In genomic region chr9:19649672-19650071, GRCh38 we compare ENCODE assay signal across 17 cellular contexts.
"Had no signal": no experiment of that assay in that cellular context is flagged by ENCODE, and none has a peak within 500 bp of the region (broad histone marks: within the 10 kb centered on the region; RNA-seq: fewer than 3 reads in every experiment).

No MANE protein-coding gene starts in this region.

- H3K36me3 ChIP-seq: esophagus muscularis mucosa, gastrocnemius medialis, left lung, lower lobe of right lung, neural progenitor cell, pancreas, stomach, thyroid gland had no signal

- H3K27me3 ChIP-seq: esophagus muscularis mucosa, gastrocnemius medialis, left lung, neural progenitor cell, pancreas, stomach, thyroid gland had no signal

- H3K27ac ChIP-seq: epithelial cell of prostate, esophagus muscularis mucosa, gastrocnemius medialis, left lung, lower lobe of right lung, neural progenitor cell, pancreas, stomach, thyroid gland had no signal

- ATAC-seq: effector memory CD8-positive, alpha-beta T cell; gastrocnemius medialis; left lung; lower lobe of right lung; natural killer cell treated with Interleukin-12 subunit alpha and Interleukin-12 subunit beta and Interleukin-15 and Interleukin-18, amount 100 ng/mL, for 72 hours; pancreas; right cardiac atrium had no signal

- H3K4me3 ChIP-seq: esophagus muscularis mucosa, gastrocnemius medialis, left lung, lower lobe of right lung, neural progenitor cell, pancreas, stomach, thyroid gland had no signal

- DNase-seq: effector memory CD8-positive, alpha-beta T cell; gastrocnemius medialis; islet precursor cell; left lung; lower lobe of right lung; nucleus accumbens; pancreas; right cardiac atrium; small intestine; stimulated activated CD4-positive, alpha-beta T cell treated with anti-CD3 and anti-CD28 coated beads, Interleukin-12 subunit alpha, Interleukin-12 subunit beta, amount 100 ng/mL, for 4 hours; stimulated activated naive CD4-positive, alpha-beta T cell; stomach; thyroid gland had no signal

- H3K9me3 ChIP-seq: esophagus muscularis mucosa, gastrocnemius medialis, left lung, lower lobe of right lung, pancreas, stomach, thyroid gland had no signal

- H3K4me1 ChIP-seq: esophagus muscularis mucosa, gastrocnemius medialis, left lung, lower lobe of right lung, neural progenitor cell, pancreas, stomach, thyroid gland had no signal
